8 cellular contexts compared by ENCODE assay signal in the genomic region with DNA sequence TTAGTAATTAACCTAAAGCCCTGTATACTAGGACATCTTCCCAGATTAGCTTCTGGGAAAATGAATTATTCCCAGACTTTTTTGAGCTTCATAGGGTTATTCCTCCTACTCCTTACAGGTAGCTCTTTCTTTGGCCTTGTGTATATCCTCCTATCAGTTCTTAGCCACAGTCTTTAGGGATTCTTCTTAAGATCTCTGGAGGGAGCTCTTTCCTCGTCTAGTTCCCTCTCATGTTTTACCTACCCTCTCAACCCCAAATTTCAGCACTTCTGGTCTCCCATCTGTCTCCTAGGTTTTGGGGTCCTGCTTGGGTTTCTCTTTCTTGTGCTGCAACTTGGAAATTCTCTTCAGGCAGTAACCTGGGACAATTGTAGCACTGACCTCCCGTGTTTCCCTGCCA. TPM values are rescaled to one million over a fixed set of nuclear protein-coding genes. Genes with fewer than 3 reads are reported as not detected.
DNase-seq lines count a peak whose midpoint lies in the region; ATAC-seq lines count a peak whose summit lies in the region.

No MANE protein-coding gene starts in this region.

- DNase-seq in DMS 273 treated with DMSO at 0.1 percent for 48 hours (lab: John Stamatoyannopoulos, UW) (peak; percentile 3), LHCN-M2 (ENCODE audit: low read depth) (peak; percentile 13), cerebellar cortex (ENCODE audit: low spot score) (peak; percentile 1), glomerular visceral epithelial cell (ENCODE audit: extremely low spot score) (no peak), GDM1 (lab: John Stamatoyannopoulos, UW) (no peak)
- no peak for DNase-seq in activated CD8-positive, alpha-beta memory T cell treated with anti-CD3 and anti-CD28 coated beads, Interleukin-2, amount 50 U/mL, for 4 hours
- no peak for DNase-seq in activated effector memory CD4-positive, alpha-beta T cell treated with Interleukin-2 at 50 U/mL for 16 hours

- ATAC-seq in GM19463 (IDR thresholded peaks at IDR 0.05; ENCODE audit: unreplicated experiment): peak; percentile 63

RNA-seq across cellular contexts. Expression of a gene that starts 46.4 kb away (rescaled TPM):
- 19.6 and 20.7 TPM in 2 replicates for total RNA-seq in LHCN-M2 (2014; rRNA removed)
- polyA plus RNA-seq in LHCN-M2 (2012): 19.6 TPM

Comparison
In these comparisons a context has a peak if more than half of its experiments do, and no peak if none do; other contexts are left out.
1. DNase-seq: peak in DMS 273 treated with DMSO at 0.1 percent for 48 hours (single experiment), LHCN-M2 (single experiment) and cerebellar cortex (single experiment); none in glomerular visceral epithelial cell (single experiment), activated CD8-positive, alpha-beta memory T cell treated with anti-CD3 and anti-CD28 coated beads, Interleukin-2, amount 50 U/mL, for 4 hours (single experiment), activated effector memory CD4-positive, alpha-beta T cell treated with Interleukin-2 at 50 U/mL for 16 hours (single experiment) and GDM1 (single experiment).